Comparison of ENCODE assay signal across 9 cellular contexts in genomic region chr22:37425800-37426531, GRCh38. TPM values are rescaled to one million over a fixed set of nuclear protein-coding genes. Genes with fewer than 3 reads are reported as not detected.
A peak's percentile ranks its signal among the peaks of the same experiment; 100 is the strongest.
DNase-seq lines count a peak whose midpoint lies in the region; ATAC-seq and TF ChIP-seq lines count a peak whose summit lies in the region.
"Had no signal": no experiment of that assay in that cellular context is flagged by ENCODE, and none has a peak within 500 bp of the region (broad histone marks: within the 10 kb centered on the region; RNA-seq: fewer than 3 reads in every experiment).

No MANE protein-coding gene starts in this region.

- no peaks in the 10 kb centered on the region for H3K9me3 Mint-ChIP-seq in endodermal cell
- no peaks in the 10 kb centered on the region for H3K9me3 Mint-ChIP-seq in neural progenitor cell

- peaks cover 11% of the 10 kb centered on the region for H3K4me1 Mint-ChIP-seq in endodermal cell
- H3K4me1 Mint-ChIP-seq in neural progenitor cell, result peaks cover 34% of the 10 kb centered on the region

- peaks cover 17% of the 10 kb centered on the region for H4K20me1 ChIP-seq in neural progenitor cell (ENCODE audit: low read depth)

- H3K27me3 ChIP-seq in endodermal cell (ENCODE audit: control insufficient read depth, insufficient read depth, low read length, poor library complexity, severe bottlenecking), result peaks cover 77% of the 10 kb centered on the region
- H3K27me3 ChIP-seq in neural progenitor cell, result peaks cover 69% of the 10 kb centered on the region
- H3K27me3 ChIP-seq in right lobe of liver, result no peaks in the 10 kb centered on the region

- no peaks in the 10 kb centered on the region for H3K9me3 ChIP-seq in endodermal cell (ENCODE audit: control insufficient read depth, low read length)
- H3K9me3 ChIP-seq in neural progenitor cell (ENCODE audit: low read depth), result no peaks in the 10 kb centered on the region
- no peaks in the 10 kb centered on the region for H3K9me3 ChIP-seq in right lobe of liver

- H3K27ac Mint-ChIP-seq in endodermal cell (no peak overlapping the region), neural progenitor cell (no peak overlapping the region)

- H3K4me1 ChIP-seq in endodermal cell (ENCODE audit: control insufficient read depth, insufficient read depth, low read length) (no peaks in the 10 kb centered on the region), neural progenitor cell (peaks cover 11% of the 10 kb centered on the region), right lobe of liver (peaks cover 0 to 3% (median 0%) of the 10 kb centered on the region in 4 donors)

- 19 to 44% methylated on average over 5 to 33 of the region's 33 CpGs for WGBS in endodermal cell (ENCODE audit: insufficient coverage in 1 of 2, insufficient read length in 1 of 2), 2 experiments
- WGBS in right lobe of liver (ENCODE audit: insufficient coverage, low coverage, low lambda C conversion rate, missing lambda C conversion rate), result 41% methylated on average over 16 of the region's 33 CpGs

- no peak for TF ChIP-seq POLR2A in right lobe of liver (IDR thresholded peaks at IDR 0.05)

- H3K4me3 Mint-ChIP-seq in endodermal cell, result peak overlapping the region; percentile 44
- peak overlapping the region; percentile 78 for H3K4me3 Mint-ChIP-seq in neural progenitor cell

- H3K36me3 ChIP-seq in endodermal cell (ENCODE audit: control insufficient read depth, insufficient read depth, low read length), result no peaks in the 10 kb centered on the region
- H3K36me3 ChIP-seq in neural progenitor cell, result no peaks in the 10 kb centered on the region
- H3K36me3 ChIP-seq in right lobe of liver, result no peaks in the 10 kb centered on the region

- no peak for ATAC-seq in right lobe of liver
- no peak for ATAC-seq in left ventricle myocardium superior
- ATAC-seq in GM18861 (IDR thresholded peaks at IDR 0.05; ENCODE audit: unreplicated experiment), result no peak

- intact Hi-C loops in right lobe of liver (cut with DNase I) (loop anchor here in 1 of 2 donors (5.0 kb wide), 1 partner anchor 109 kb away; no protein-coding TSS in a partner anchor), left ventricle myocardium superior (cut with micrococcal nuclease) (no loop called here)

- TF ChIP-seq CTCF in endodermal cell (conservative IDR thresholded peaks at IDR 0.05) (no peak), neural progenitor cell (IDR thresholded peaks at IDR 0.05) (no peak), right lobe of liver (IDR thresholded peaks at IDR 0.05) (no peak)

- peak overlapping the region; percentile 89 for H3K4me2 ChIP-seq in neural progenitor cell

- DNase-seq in DMS79 treated with DMSO at 0.1 percent for 48 hours (lab: John Stamatoyannopoulos, UW), result peak; percentile 57
- DNase-seq in NCI-H2107 (lab: John Stamatoyannopoulos, UW), result peak; percentile 31
- DNase-seq in endodermal cell, result peak; percentile 76
- peak; percentile 76 for DNase-seq in neural progenitor cell (ENCODE audit: low spot score)
- DNase-seq in NK-92 (lab: John Stamatoyannopoulos, UW; ENCODE audit: unreplicated experiment), result no peak
- DNase-seq in right lobe of liver, result no peak
- DNase-seq in left ventricle myocardium superior, result no peak
- DNase-seq: MV-4-11 had no signal

- H3K36me3 Mint-ChIP-seq in endodermal cell (ENCODE audit: low read depth), result no peaks in the 10 kb centered on the region
- H3K36me3 Mint-ChIP-seq in neural progenitor cell, result no peaks in the 10 kb centered on the region

- H3K4me3 ChIP-seq in endodermal cell (ENCODE audit: low read length) (no peak overlapping the region), neural progenitor cell (no peak overlapping the region), right lobe of liver (no peak overlapping the region)

- H2AFZ ChIP-seq in neural progenitor cell (replicated peaks), result no peak overlapping the region

- H3K27ac ChIP-seq in endodermal cell (ENCODE audit: low read depth, low read length) (no peak overlapping the region), neural progenitor cell (no peak overlapping the region), right lobe of liver (no peak overlapping the region)

- H3K27me3 Mint-ChIP-seq in endodermal cell (ENCODE audit: insufficient read depth) (peaks cover 66% of the 10 kb centered on the region), neural progenitor cell (ENCODE audit: insufficient read depth, low read depth) (peaks cover 64% of the 10 kb centered on the region)

- H3K9ac ChIP-seq in endodermal cell (ENCODE audit: extremely low read depth, low read length, poor library complexity, severe bottlenecking), result no peak overlapping the region
- H3K9ac ChIP-seq in neural progenitor cell, result no peak overlapping the region

- peaks cover 46% of the 10 kb centered on the region for H3F3A ChIP-seq in neural progenitor cell (ENCODE audit: low read depth)

- no peaks in the 10 kb centered on the region for H3K79me2 ChIP-seq in neural progenitor cell (ENCODE audit: low read depth)

RNA-seq across cellular contexts. Expression of gene ELFN2, which starts 1.3 kb away (rescaled TPM):
- under 1 TPM; 0.40 to 0.46 TPM for total RNA-seq in endodermal cell
- polyA plus RNA-seq in endodermal cell (2013, experiment 1 of 2), result 2.1 TPM
- 1.7 TPM for polyA plus RNA-seq in endodermal cell (2013, experiment 2 of 2)
- total RNA-seq in neural progenitor cell (ENCODE audit: low replicate concordance), result 0.82 and 1.1 TPM in 2 replicates
- under 1 TPM; 0.07 to 0.93 (median 0.49) TPM for total RNA-seq in right lobe of liver
- total RNA-seq in left ventricle myocardium superior, result 0.05 TPM

Comparison
In these comparisons a context has a peak if more than half of its experiments do, and no peak if none do; other contexts are left out.
1. DNase-seq: peak in DMS79 treated with DMSO at 0.1 percent for 48 hours (single experiment), NCI-H2107 (single experiment), endodermal cell (single experiment) and neural progenitor cell (single experiment); none in NK-92 (single experiment), right lobe of liver (0 of 3) and left ventricle myocardium superior (single experiment).